Comparison of ENCODE assay signal across 9 cellular contexts in genomic region chrX:24494544-24495113, GRCh38. TPM values are rescaled to one million over a fixed set of nuclear protein-coding genes. Genes with fewer than 3 reads are reported as not detected.
DNase-seq lines count a peak whose midpoint lies in the region; ATAC-seq, FAIRE-seq and TF ChIP-seq lines count a peak whose summit lies in the region.
"Had no signal": no experiment of that assay in that cellular context is flagged by ENCODE, and none has a peak within 500 bp of the region (broad histone marks: within the 10 kb centered on the region; RNA-seq: fewer than 3 reads in every experiment).

No MANE protein-coding gene starts in this region.

- H3K4me3 ChIP-seq in muscle layer of colon (ENCODE audit: low read depth in 1 of 2, low read length in 2 of 2) (no peak overlapping the region), GM23338 (no peak overlapping the region)

- H3K79me2 ChIP-seq in GM23338 (replicated peaks; ENCODE audit: insufficient read depth), result no peaks in the 10 kb centered on the region

- H4K20me1 ChIP-seq in GM23338 (replicated peaks; ENCODE audit: insufficient read depth), result no peaks in the 10 kb centered on the region

- no peaks in the 10 kb centered on the region for H3K9me3 ChIP-seq in muscle layer of colon (ENCODE audit: low read length)

- peaks cover 7% of the 10 kb centered on the region; the same call in 2 of the 3 replicates for H3K36me3 Mint-ChIP-seq in GM23338 (ENCODE audit: low read depth)

- ATAC-seq in GM21529 (IDR thresholded peaks at IDR 0.05; ENCODE audit: unreplicated experiment) (no peak), GM23338 (no peak)

- H3K27ac Mint-ChIP-seq in GM23338, result no peak overlapping the region; the same call in 1 of the 2 replicates

- peaks cover 31% of the 10 kb centered on the region for H3K4me1 ChIP-seq in muscle layer of colon (ENCODE audit: insufficient read depth, low read length)
- peaks cover 30% of the 10 kb centered on the region for H3K4me1 ChIP-seq in GM23338 (ENCODE audit: insufficient read depth)

- no peak overlapping the region for H3K4me2 ChIP-seq in GM23338

- peak overlapping the region; percentile 41 for H3K27ac ChIP-seq in muscle layer of colon (ENCODE audit: low read depth, low read length)
- H3K27ac ChIP-seq in GM23338 (ENCODE audit: low read depth), result no peak overlapping the region

- H3K36me3 ChIP-seq in muscle layer of colon (ENCODE audit: insufficient read depth, low read length) (no peaks in the 10 kb centered on the region), GM23338 (ENCODE audit: insufficient read depth) (no peaks in the 10 kb centered on the region)

- DNase-seq in NCI-H1092 treated with DMSO at 0.1 percent for 48 hours (lab: John Stamatoyannopoulos, UW), result peak; percentile 10
- no peak for DNase-seq in NCI-H1092 (lab: John Stamatoyannopoulos, UW)
- DNase-seq in NCI-H226, result peak; percentile 6
- no peak for DNase-seq in DMS79 treated with DMSO at 0.1 percent for 48 hours (lab: John Stamatoyannopoulos, UW)
- DNase-seq in GM23338 (ENCODE audit: low spot score), result no peak

- no peak for TF ChIP-seq CTCF in GM23338 (conservative IDR thresholded peaks at IDR 0.05; ENCODE audit: low read depth in 2 of 2)

- peak; percentile 94 for FAIRE-seq in colon (lab: Jason Lieb, UNC)
- FAIRE-seq: A204.1 had no signal

- H3K4me1 Mint-ChIP-seq in GM23338, result peaks cover 42% of the 10 kb centered on the region

- no peaks in the 10 kb centered on the region for H3K27me3 ChIP-seq in muscle layer of colon (ENCODE audit: control insufficient read depth in 1 of 2, insufficient read depth in 2 of 2, low read length in 2 of 2)
- no peaks in the 10 kb centered on the region for H3K27me3 ChIP-seq in GM23338 (ENCODE audit: insufficient read depth)

- peaks cover 2% of the 10 kb centered on the region for H3K27me3 Mint-ChIP-seq in GM23338 (ENCODE audit: insufficient read depth, low read depth, poor library complexity)

- no peaks in the 10 kb centered on the region for H3K9me3 Mint-ChIP-seq in GM23338

- no peak overlapping the region for H3K9ac ChIP-seq in muscle layer of colon (ENCODE audit: low read length)

- no peaks in the 10 kb centered on the region for H3K9me2 ChIP-seq in GM23338 (ENCODE audit: insufficient read depth)

- H2AFZ ChIP-seq in GM23338, result no peak overlapping the region

- H3K4me3 Mint-ChIP-seq in GM23338, result no peak overlapping the region

- no peaks in the 10 kb centered on the region for H3F3A ChIP-seq in GM23338 (replicated peaks; ENCODE audit: low read depth)

TF ChIP-seq in GM23338, 12 proteins besides CTCF, POLR2A, EP300 and RAD21 (continues in another document):
- TF ChIP-seq STAT1 (IDR thresholded peaks at IDR 0.05; ENCODE audit: unreplicated experiment) (no peak), ETS1 (IDR thresholded peaks at IDR 0.05) (no peak), NANOG (IDR thresholded peaks at IDR 0.05; ENCODE audit: borderline replicate concordance) (no peak), CREB1 (CRISPR knock-in tag; IDR thresholded peaks at IDR 0.05; ENCODE audit: low read depth) (no peak), EZH2phosphoT487 (IDR thresholded peaks at IDR 0.05; ENCODE audit: unreplicated experiment) (no peak), POLR2AphosphoS5 (IDR thresholded peaks at IDR 0.05; ENCODE audit: low read depth) (no peak), ZNF114 (CRISPR knock-in tag; IDR thresholded peaks at IDR 0.05) (no peak), EZH2 (IDR thresholded peaks at IDR 0.05; ENCODE audit: low read depth, unreplicated experiment) (no peak), ZNF462 (CRISPR knock-in tag; IDR thresholded peaks at IDR 0.05) (no peak), REST (IDR thresholded peaks at IDR 0.05; ENCODE audit: unreplicated experiment) (no peak)

RNA-seq across cellular contexts. Expression of gene PDK3, which starts 29.5 kb away (rescaled TPM):
- 43.6 and 51.2 TPM in 2 replicates for total RNA-seq in GM23338 (2014; rRNA removed; shearing (Covaris generic))
- polyA plus RNA-seq in GM23338 (2016; fragmentation: Nextera tagmentation; extraction: Ambion mirVana), result 32.6 and 35.7 TPM in 2 replicates

Comparison
In these comparisons a context has a peak if more than half of its experiments do, and no peak if none do; other contexts are left out.
1. DNase-seq: peak in NCI-H1092 treated with DMSO at 0.1 percent for 48 hours (single experiment) and NCI-H226 (single experiment); none in NCI-H1092 (single experiment), DMS79 treated with DMSO at 0.1 percent for 48 hours (single experiment) and GM23338 (single experiment).